Comparison of ENCODE assay signal across 34 cellular contexts in genomic region chr4:187149229-187149628, GRCh38.
"Had no signal": no experiment of that assay in that cellular context is flagged by ENCODE, and none has a peak within 500 bp of the region (broad histone marks: within the 10 kb centered on the region; RNA-seq: fewer than 3 reads in every experiment).

No MANE protein-coding gene starts in this region.

- H3K4me3 ChIP-seq: PC-9, SJCRH30, SK-N-MC had no signal

- FAIRE-seq: RCC 7860 had no signal

- H3K4me2 ChIP-seq: PC-9 had no signal

- H3K9me3 ChIP-seq: SJCRH30 had no signal

- H3K36me3 ChIP-seq: SJCRH30 had no signal

- H3K27me3 ChIP-seq: SJCRH30 had no signal

- H2AFZ ChIP-seq: PC-9 had no signal

- H3K27ac ChIP-seq: PC-9, RWPE1, SJCRH30, SK-N-MC had no signal

- H3K4me1 ChIP-seq: SJCRH30 had no signal

- ATAC-seq: Panc1, Right ventricle myocardium inferior, SK-N-SH treated with all-trans-retinoic acid at 6 μM for 48 hours, T-cell had no signal

- DNase-seq: Karpas-422, MM.1S, MV-4-11, NCI-H1092, NCI-H1105, NCI-H1417, NCI-H1436, NCI-H146, NCI-H1694, NCI-H187, NCI-H1930, NCI-H2029 treated with DMSO at 0.1 percent for 48 hours, NCI-H2081 treated with DMSO at 0.1 percent for 48 hours, NCI-H2107, NCI-H2171, NCI-H226, NCI-H446 treated with DMSO at 0.1 percent for 48 hours, NCI-H510A, NCI-H524, NCI-H526, NCI-H69, NCI-H748 treated with DMSO at 0.1 percent for 48 hours, NCI-H82, PC-9, SHP77, SIG-M5, SJCRH30, T-cell had no signal
